1 cellular context compared by ENCODE assay signal in genomic region chr15:78038585-78039247, GRCh38.
TF ChIP-seq lines count a peak whose summit lies in the region.

No MANE protein-coding gene starts in this region.

TF ChIP-seq in GM12878, 131 proteins besides CTCF, POLR2A, EP300 and RAD21:
- TF ChIP-seq SIN3A (IDR thresholded peaks at IDR 0.05; ENCODE audit: low read depth, low read length) (no peak), TAF1 (IDR thresholded peaks at IDR 0.05; ENCODE audit: borderline replicate concordance, low read depth, low read length) (no peak), ASH2L (IDR thresholded peaks at IDR 0.05; ENCODE audit: borderline replicate concordance, low read depth) (no peak), SMARCA5 (IDR thresholded peaks at IDR 0.05) (no peak), TCF7 (IDR thresholded peaks at IDR 0.05; ENCODE audit: borderline replicate concordance) (no peak), RELA (IDR thresholded peaks at IDR 0.05; ENCODE audit: borderline replicate concordance, partially characterized antibody) (no peak), KDM1A (IDR thresholded peaks at IDR 0.05; ENCODE audit: borderline replicate concordance) (no peak), ESRRA (IDR thresholded peaks at IDR 0.05; ENCODE audit: low read length) (no peak), JUNB (IDR thresholded peaks at IDR 0.05) (no peak), SMAD5 (IDR thresholded peaks at IDR 0.05; ENCODE audit: low read depth) (no peak), TBL1XR1 (IDR thresholded peaks at IDR 0.05; ENCODE audit: low read depth, low read length) (no peak), BACH1 (IDR thresholded peaks at IDR 0.05; ENCODE audit: borderline replicate concordance) (no peak), MYC (IDR thresholded peaks at IDR 0.05; ENCODE audit: insufficient read depth, insufficient read length, insufficient replicate concordance, low read length, severe bottlenecking) (no peak), CHD2 (IDR thresholded peaks at IDR 0.05; ENCODE audit: borderline replicate concordance, low read depth, low read length) (no peak), ZNF207 (IDR thresholded peaks at IDR 0.05; ENCODE audit: borderline replicate concordance) (no peak)
- TF ChIP-seq, protein P1, sequence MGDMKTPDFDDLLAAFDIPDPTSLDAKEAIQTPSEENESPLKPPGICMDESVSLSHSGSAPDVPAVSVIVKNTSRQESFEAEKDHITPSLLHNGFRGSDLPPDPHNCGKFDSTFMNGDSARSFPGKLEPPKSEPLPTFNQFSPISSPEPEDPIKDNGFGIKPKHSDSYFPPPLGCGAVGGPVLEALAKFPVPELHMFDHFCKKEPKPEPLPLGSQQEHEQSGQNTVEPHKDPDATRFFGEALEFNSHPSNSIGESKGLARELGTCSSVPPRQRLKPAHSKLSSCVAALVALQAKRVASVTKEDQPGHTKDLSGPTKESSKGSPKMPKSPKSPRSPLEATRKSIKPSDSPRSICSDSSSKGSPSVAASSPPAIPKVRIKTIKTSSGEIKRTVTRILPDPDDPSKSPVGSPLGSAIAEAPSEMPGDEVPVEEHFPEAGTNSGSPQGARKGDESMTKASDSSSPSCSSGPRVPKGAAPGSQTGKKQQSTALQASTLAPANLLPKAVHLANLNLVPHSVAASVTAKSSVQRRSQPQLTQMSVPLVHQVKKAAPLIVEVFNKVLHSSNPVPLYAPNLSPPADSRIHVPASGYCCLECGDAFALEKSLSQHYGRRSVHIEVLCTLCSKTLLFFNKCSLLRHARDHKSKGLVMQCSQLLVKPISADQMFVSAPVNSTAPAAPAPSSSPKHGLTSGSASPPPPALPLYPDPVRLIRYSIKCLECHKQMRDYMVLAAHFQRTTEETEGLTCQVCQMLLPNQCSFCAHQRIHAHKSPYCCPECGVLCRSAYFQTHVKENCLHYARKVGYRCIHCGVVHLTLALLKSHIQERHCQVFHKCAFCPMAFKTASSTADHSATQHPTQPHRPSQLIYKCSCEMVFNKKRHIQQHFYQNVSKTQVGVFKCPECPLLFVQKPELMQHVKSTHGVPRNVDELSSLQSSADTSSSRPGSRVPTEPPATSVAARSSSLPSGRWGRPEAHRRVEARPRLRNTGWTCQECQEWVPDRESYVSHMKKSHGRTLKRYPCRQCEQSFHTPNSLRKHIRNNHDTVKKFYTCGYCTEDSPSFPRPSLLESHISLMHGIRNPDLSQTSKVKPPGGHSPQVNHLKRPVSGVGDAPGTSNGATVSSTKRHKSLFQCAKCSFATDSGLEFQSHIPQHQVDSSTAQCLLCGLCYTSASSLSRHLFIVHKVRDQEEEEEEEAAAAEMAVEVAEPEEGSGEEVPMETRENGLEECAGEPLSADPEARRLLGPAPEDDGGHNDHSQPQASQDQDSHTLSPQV (IDR thresholded peaks at IDR 0.05): no peak
